10 cellular contexts compared by ENCODE assay signal in genomic region chr1:40059960-40060337, GRCh38. TPM values are rescaled to one million over a fixed set of nuclear protein-coding genes. Genes with fewer than 3 reads are reported as not detected.
DNase-seq lines count a peak whose midpoint lies in the region; FAIRE-seq lines count a peak whose summit lies in the region.
"Had no signal": no experiment of that assay in that cellular context is flagged by ENCODE, and none has a peak within 500 bp of the region (broad histone marks: within the 10 kb centered on the region; RNA-seq: fewer than 3 reads in every experiment).

No MANE protein-coding gene starts in this region.

- in situ Hi-C loops in GM23248 (cut with MboI), result no loop called here

- no peak for FAIRE-seq in small intestine (lab: Jason Lieb, UNC)
- no peak for FAIRE-seq in RCC 7860 (lab: Jason Lieb, UNC)

- 44% methylated on average over 3 of the region's 3 CpGs for WGBS in GM23248 (ENCODE audit: low coverage in 1 of 2, low lambda C conversion rate in 2 of 2, missing lambda C conversion rate in 2 of 2), 2 experiments
- 43 to 60% (median 53%) methylated on average over 3 of the region's 3 CpGs for WGBS in small intestine, 3 donors

- H3K9me3 ChIP-seq in GM23248 (ENCODE audit: low read depth) (no peaks in the 10 kb centered on the region), small intestine (ENCODE audit: control insufficient read depth, low read depth) (no peaks in the 10 kb centered on the region)
- H3K9me3 ChIP-seq in effector memory CD4-positive, alpha-beta T cell (ENCODE audit: control insufficient read depth, low read length), result no peaks in the 10 kb centered on the region

- H4K20me1 ChIP-seq in GM23248 (ENCODE audit: insufficient read depth), result peaks cover 42% of the 10 kb centered on the region

- no peak for DNase-seq in GM23248
- DNase-seq in OCI-M1 (lab: John Stamatoyannopoulos, UW), result peak; percentile 65
- DNase-seq in effector memory CD4-positive, alpha-beta T cell, result no peak
- no peak for DNase-seq in small intestine
- no peak for DNase-seq in RCC 7860 (ENCODE audit: low spot score)
- no peak for DNase-seq in DMS79 (lab: John Stamatoyannopoulos, UW)
- DNase-seq in occipital lobe (lab: John Stamatoyannopoulos, UW), result no peak
- no peak for DNase-seq in COLO829 (ENCODE audit: low spot score)
- DNase-seq: SHP77 treated with DMSO at 0.1 percent for 48 hours had no signal

- no peak overlapping the region for H2AFZ ChIP-seq in GM23248

- H3K4me2 ChIP-seq in GM23248 (ENCODE audit: unreplicated experiment), result no peak overlapping the region

- H3K27ac ChIP-seq in GM23248, result peak overlapping the region; percentile 46
- peak overlapping the region; percentile 57 for H3K27ac ChIP-seq in effector memory CD4-positive, alpha-beta T cell (ENCODE audit: insufficient read depth, low read length, poor library complexity, severe bottlenecking)
- peak overlapping the region; percentile 50 to 83 for H3K27ac ChIP-seq in small intestine (ENCODE audit: low read depth in 1 of 2, low read length in 1 of 2)

- H3K79me2 ChIP-seq in GM23248 (ENCODE audit: insufficient read depth), result peaks cover 99% of the 10 kb centered on the region

- no peak overlapping the region for H3K9ac ChIP-seq in GM23248

- peaks cover 33% of the 10 kb centered on the region for H3K4me1 ChIP-seq in GM23248 (ENCODE audit: insufficient read depth)
- peaks cover 76% of the 10 kb centered on the region for H3K4me1 ChIP-seq in effector memory CD4-positive, alpha-beta T cell (ENCODE audit: control insufficient read depth, insufficient read depth, low read length, poor library complexity, severe bottlenecking)
- H3K4me1 ChIP-seq in small intestine (ENCODE audit: control insufficient read depth in 2 of 2, insufficient read depth in 1 of 2, low read depth in 1 of 2, low read length in 1 of 2), result peaks cover 10 to 25% of the 10 kb centered on the region in 2 donors

- H3F3A ChIP-seq in GM23248 (ENCODE audit: insufficient read depth), result peaks cover 56% of the 10 kb centered on the region

- H3K9me2 ChIP-seq in GM23248 (ENCODE audit: insufficient read depth), result no peaks in the 10 kb centered on the region

- H3K4me3 ChIP-seq in GM23248 (no peak overlapping the region), small intestine (ENCODE audit: low read depth in 1 of 2, low read length in 2 of 2) (no peak overlapping the region)
- H3K4me3 ChIP-seq in effector memory CD4-positive, alpha-beta T cell (ENCODE audit: insufficient read depth, low read depth, low read length, poor library complexity, severe bottlenecking), result peak overlapping the region; percentile 4
- H3K4me3 ChIP-seq: lung had no signal

- H3K27me3 ChIP-seq in GM23248 (replicated peaks; ENCODE audit: insufficient read depth), result no peaks in the 10 kb centered on the region
- no peaks in the 10 kb centered on the region for H3K27me3 ChIP-seq in effector memory CD4-positive, alpha-beta T cell (replicated peaks; ENCODE audit: control insufficient read depth, insufficient read depth, low read length, poor library complexity, severe bottlenecking)
- no peaks in the 10 kb centered on the region for H3K27me3 ChIP-seq in small intestine (ENCODE audit: control insufficient read depth in 2 of 2, insufficient read depth in 2 of 2, low read length in 2 of 2)

- H3K36me3 ChIP-seq in GM23248 (ENCODE audit: low read depth), result peaks cover 52% of the 10 kb centered on the region
- H3K36me3 ChIP-seq in effector memory CD4-positive, alpha-beta T cell (ENCODE audit: control insufficient read depth, insufficient read depth, low read length), result peaks cover 44% of the 10 kb centered on the region
- H3K36me3 ChIP-seq in small intestine (ENCODE audit: control insufficient read depth in 2 of 2, insufficient read depth in 2 of 2, low read length in 2 of 2), result peaks cover 15 to 25% of the 10 kb centered on the region in 2 donors

RNA-seq across cellular contexts. Expression of gene CAP1, which starts 19.4 kb away (rescaled TPM):
- total RNA-seq in GM23248 (2014; rRNA removed; shearing (Covaris generic)), result 496 and 560 TPM in 2 replicates
- polyA plus RNA-seq in GM23248 (2016; fragmentation: Nextera tagmentation; extraction: Ambion mirVana) (576 and 593 TPM in 2 replicates), small intestine (100 to 1,000 TPM; 186 to 224 (median 195) TPM)
- total RNA-seq in occipital lobe, result 126 TPM

RNA-seq across cellular contexts. Expression of gene PPT1, which starts 37.1 kb away (rescaled TPM):
- 26.9 and 38.3 TPM in 2 replicates for total RNA-seq in GM23248 (2014; rRNA removed; shearing (Covaris generic))
- polyA plus RNA-seq in GM23248 (2016; fragmentation: Nextera tagmentation; extraction: Ambion mirVana), result 53.1 and 54.0 TPM in 2 replicates
- polyA plus RNA-seq in small intestine, result 10 to 100 TPM in 1 of 3 donors, 1 to 10 TPM in 2; 5.1 to 37.1 (median 8.9) TPM
- 41.0 TPM for total RNA-seq in occipital lobe
